In genomic region chr11:75342966-75343870, GRCh38 we compare ENCODE assay signal across 9 cellular contexts. TPM values are rescaled to one million over a fixed set of nuclear protein-coding genes. Genes with fewer than 3 reads are reported as not detected.
DNase-seq lines count a peak whose midpoint lies in the region; ATAC-seq and TF ChIP-seq lines count a peak whose summit lies in the region.
"Had no signal": no experiment of that assay in that cellular context is flagged by ENCODE, and none has a peak within 500 bp of the region (broad histone marks: within the 10 kb centered on the region; RNA-seq: fewer than 3 reads in every experiment).

No MANE protein-coding gene starts in this region.

- H3K4me3 Mint-ChIP-seq in MCF 10A (ENCODE audit: unreplicated experiment) = no peak overlapping the region

- BruUV-seq in MCF 10A (replicated peaks; lab: Mats Ljungman, UMichigan) = no TSS peak

- DNase-seq in breast epithelium (ENCODE audit: low spot score in 2 of 2) (peak in 1 of 2 donors; percentile 64), MCF 10A (ENCODE audit: unreplicated experiment) (no peak), SK-N-MC (ENCODE audit: low read depth, low spot score) (no peak), iPS-NIHi7 (ENCODE audit: extremely low spot score) (peak; percentile 65), upper lobe of left lung (peak in 1 of 2 donors; percentile 89), EL (no peak), GM19240 (ENCODE audit: insufficient read length, low spot score) (no peak)
- DNase-seq: NCI-H2171 treated with DMSO at 0.1 percent for 48 hours had no signal

- TF ChIP-seq POLR2A in breast epithelium (IDR thresholded peaks at IDR 0.05) (no peak), upper lobe of left lung (IDR thresholded peaks at IDR 0.05) (no peak)

- peak overlapping the region in 1 of 3 donors; percentile 8 for H3K4me3 ChIP-seq in breast epithelium
- no peak overlapping the region for H3K4me3 ChIP-seq in SK-N-MC
- peak overlapping the region in 1 of 4 donors; percentile 25 for H3K4me3 ChIP-seq in upper lobe of left lung

- H3K27me3 ChIP-seq in breast epithelium (no peaks in the 10 kb centered on the region), upper lobe of left lung (no peaks in the 10 kb centered on the region)

- H3K27me3 Mint-ChIP-seq in MCF 10A (ENCODE audit: insufficient read depth, unreplicated experiment) = no peaks in the 10 kb centered on the region

- POLR2A ChIA-PET in MCF 10A (lab: Yijun Ruan, JAX) = no interaction called here

- peaks cover 11% of the 10 kb centered on the region for H3K36me3 Mint-ChIP-seq in MCF 10A (ENCODE audit: insufficient read depth, unreplicated experiment)

- H3K9ac ChIP-seq in SK-N-MC (ENCODE audit: insufficient read length) = no peak overlapping the region

- 29 to 33% methylated on average over 12 of the region's 12 CpGs for WGBS in upper lobe of left lung, 2 donors

- H3K36me3 ChIP-seq in breast epithelium (no peaks in the 10 kb centered on the region), SK-N-MC (ENCODE audit: insufficient read depth, low read length) (no peaks in the 10 kb centered on the region), upper lobe of left lung (peaks cover 0 to 5% (median 0%) of the 10 kb centered on the region in 4 donors)

- no peak for TF ChIP-seq CTCF in breast epithelium (IDR thresholded peaks at IDR 0.05)
- TF ChIP-seq CTCF in MCF 10A (IDR thresholded peaks at IDR 0.05; ENCODE audit: unreplicated experiment) = no peak
- no peak for TF ChIP-seq CTCF in upper lobe of left lung (IDR thresholded peaks at IDR 0.05)

- ATAC-seq in upper lobe of left lung (ENCODE audit: low FRiP score in 2 of 2) (peak; percentile 7 to 52), GM21423 (IDR thresholded peaks at IDR 0.05; ENCODE audit: unreplicated experiment) (no peak)

- no peak overlapping the region for H3K27ac Mint-ChIP-seq in MCF 10A (ENCODE audit: low read depth, unreplicated experiment)

- H3K9me3 Mint-ChIP-seq in MCF 10A (ENCODE audit: unreplicated experiment) = no peaks in the 10 kb centered on the region

- peaks cover 27% of the 10 kb centered on the region for H3K4me1 Mint-ChIP-seq in MCF 10A (ENCODE audit: insufficient read depth, unreplicated experiment)

- CTCF ChIA-PET in MCF 10A (lab: Yijun Ruan, JAX) = interaction anchor here (0.7 to 4.4 kb wide), 4 partner anchors 17 to 63 kb away, joined by 4 to 22 read pairs (median 8); no protein-coding TSS in a partner anchor

- H3K27ac ChIP-seq in breast epithelium (peak overlapping the region; percentile 91 to 99), SK-N-MC (peak overlapping the region; percentile 62), upper lobe of left lung (peak overlapping the region; percentile 78 to 97 (median 96))

- intact Hi-C loops in breast epithelium (cut with DNase I; ENCODE audit: low total_unique reads) (no loop called here), MCF 10A (cut with micrococcal nuclease) (no loop called here)

- H3K9me3 ChIP-seq in breast epithelium (no peaks in the 10 kb centered on the region), SK-N-MC (ENCODE audit: low read depth, low read length) (no peaks in the 10 kb centered on the region), upper lobe of left lung (no peaks in the 10 kb centered on the region)

- H3K4me1 ChIP-seq in breast epithelium = peaks cover 36 to 84% of the 10 kb centered on the region in 2 donors
- peaks cover 100% of the 10 kb centered on the region in 4 donors for H3K4me1 ChIP-seq in upper lobe of left lung

- TF ChIP-seq EP300 in upper lobe of left lung (IDR thresholded peaks at IDR 0.05) = peak in 2 of 4 donors; percentile 13 to 90

RNA-seq across cellular contexts. Expression of gene ARRB1, which starts 8.2 kb away (rescaled TPM):
- total RNA-seq in breast epithelium = 10 to 100 TPM; 31.2 to 64.0 (median 42.3) TPM
- total RNA-seq in MCF 10A (2022) = 0.44 and 0.98 TPM in 2 replicates
- total RNA-seq in upper lobe of left lung = 100 to 1,000 TPM; 119 to 235 (median 170) TPM

RNA-seq across cellular contexts. Expression of gene RPS3, which starts 56.1 kb away (rescaled TPM):
- 1,000 to 10,000 TPM; 1,024 to 2,406 (median 1,978) TPM for total RNA-seq in breast epithelium
- 3,172 and 3,444 TPM in 2 replicates for total RNA-seq in MCF 10A (2022)
- 1,000 to 10,000 TPM in 4 of 6 donors, 100 to 1,000 TPM in 2; 474 to 2,141 (median 1,268) TPM for total RNA-seq in upper lobe of left lung

Comparison
In these comparisons a context has a peak if more than half of its experiments do, and no peak if none do; other contexts are left out.
1. RNA of gene ARRB1, which starts 8.2 kb away (total RNA-seq): 119 to 235 TPM in upper lobe of left lung and 31.2 to 64.0 TPM in breast epithelium; 0.44 to 0.98 TPM in MCF 10A; every median in the first group is over 10 times any median in the second.
2. Peak in every context shown above with its lines, with median percentiles within 50 percentile points of each other: H3K27ac ChIP-seq.